8 cellular contexts compared by ENCODE assay signal in genomic region chr6:31901415-31901952, GRCh38. TPM values are rescaled to one million over a fixed set of nuclear protein-coding genes. Genes with fewer than 3 reads are reported as not detected.
DNase-seq lines count a peak whose midpoint lies in the region; TF ChIP-seq lines count a peak whose summit lies in the region.

No MANE protein-coding gene starts in this region.

- H3K27ac ChIP-seq in neural cell (ENCODE audit: low read length) (peak overlapping the region; percentile 71), suprapubic skin (peak overlapping the region; percentile 85)

- no peak for TF ChIP-seq EP300 in neural cell (conservative IDR thresholded peaks at IDR 0.05; ENCODE audit: poor library complexity, severe bottlenecking)
- no peak for TF ChIP-seq EP300 in suprapubic skin (IDR thresholded peaks at IDR 0.05)

- DNase-seq in SIG-M5 treated with dmso at 0.1 percent for 504 hours (lab: John Stamatoyannopoulos, UW; ENCODE audit: unreplicated experiment) = peak; percentile 41
- DNase-seq in SIG-M5 (lab: John Stamatoyannopoulos, UW) = no peak
- DNase-seq in NCI-H774 (lab: John Stamatoyannopoulos, UW) = peak; percentile 36
- DNase-seq in activated effector memory CD4-positive, alpha-beta T cell treated with Interleukin-2 at 50 U/mL for 16 hours = peak; percentile 55
- peak; percentile 47 to 77 for DNase-seq in foreskin fibroblast
- DNase-seq in suprapubic skin (ENCODE audit: low spot score in 2 of 2) = peak in 1 of 2 donors; percentile 84
- no peak for DNase-seq in epidermal melanocyte (ENCODE audit: insufficient read length, low spot score)

- TF ChIP-seq POLR2A in suprapubic skin (IDR thresholded peaks at IDR 0.05) = no peak

- H3K27me3 ChIP-seq in neural cell (ENCODE audit: insufficient read depth, low read depth, low read length) (no peaks in the 10 kb centered on the region), suprapubic skin (no peaks in the 10 kb centered on the region)

- H3K79me2 ChIP-seq in neural cell (replicated peaks; ENCODE audit: insufficient read depth, low read length) = peaks cover 23% of the 10 kb centered on the region

- peaks cover 4% of the 10 kb centered on the region for H3F3A ChIP-seq in neural cell (ENCODE audit: insufficient read depth, low read length, poor library complexity, severe bottlenecking)

- under 1% methylated on average over 28 of the region's 45 CpGs for WGBS in suprapubic skin

- no peaks in the 10 kb centered on the region for H3K9me2 ChIP-seq in neural cell (ENCODE audit: insufficient read depth, low read length)

- H3K4me1 ChIP-seq in suprapubic skin = peaks cover 45% of the 10 kb centered on the region

- no peak for TF ChIP-seq RAD21 in neural cell (conservative IDR thresholded peaks at IDR 0.05)

- peak overlapping the region; percentile 8 for H2AFZ ChIP-seq in neural cell (ENCODE audit: low read depth, low read length)

- peak overlapping the region; percentile 76 for H3K9ac ChIP-seq in neural cell (ENCODE audit: low read length)

- H3K9me3 ChIP-seq in neural cell (ENCODE audit: low read length) (no peaks in the 10 kb centered on the region), suprapubic skin (no peaks in the 10 kb centered on the region)

- H3K4me3 ChIP-seq in foreskin fibroblast (ENCODE audit: low read depth in 1 of 2, low read length in 2 of 2) (peak overlapping the region; percentile 41 to 68), neural cell (ENCODE audit: low read length) (peak overlapping the region; percentile 72), suprapubic skin (peak overlapping the region; percentile 69)

- no peaks in the 10 kb centered on the region for H4K20me1 ChIP-seq in neural cell (ENCODE audit: insufficient read depth)

- H3K4me2 ChIP-seq in neural cell (ENCODE audit: low read length) = peak overlapping the region; percentile 73

- TF ChIP-seq CTCF in foreskin fibroblast (IDR thresholded peaks at IDR 0.05; ENCODE audit: low read depth, low read length) = no peak
- no peak for TF ChIP-seq CTCF in neural cell (IDR thresholded peaks at IDR 0.05; ENCODE audit: poor library complexity, severe bottlenecking)
- TF ChIP-seq CTCF in suprapubic skin (IDR thresholded peaks at IDR 0.05) = no peak

- H3K36me3 ChIP-seq in neural cell (ENCODE audit: insufficient read depth, low read length) = no peaks in the 10 kb centered on the region
- H3K36me3 ChIP-seq in suprapubic skin = no peaks in the 10 kb centered on the region

TF ChIP-seq in neural cell, 6 proteins besides CTCF, POLR2A, EP300 and RAD21:
- TF ChIP-seq, protein P1, sequence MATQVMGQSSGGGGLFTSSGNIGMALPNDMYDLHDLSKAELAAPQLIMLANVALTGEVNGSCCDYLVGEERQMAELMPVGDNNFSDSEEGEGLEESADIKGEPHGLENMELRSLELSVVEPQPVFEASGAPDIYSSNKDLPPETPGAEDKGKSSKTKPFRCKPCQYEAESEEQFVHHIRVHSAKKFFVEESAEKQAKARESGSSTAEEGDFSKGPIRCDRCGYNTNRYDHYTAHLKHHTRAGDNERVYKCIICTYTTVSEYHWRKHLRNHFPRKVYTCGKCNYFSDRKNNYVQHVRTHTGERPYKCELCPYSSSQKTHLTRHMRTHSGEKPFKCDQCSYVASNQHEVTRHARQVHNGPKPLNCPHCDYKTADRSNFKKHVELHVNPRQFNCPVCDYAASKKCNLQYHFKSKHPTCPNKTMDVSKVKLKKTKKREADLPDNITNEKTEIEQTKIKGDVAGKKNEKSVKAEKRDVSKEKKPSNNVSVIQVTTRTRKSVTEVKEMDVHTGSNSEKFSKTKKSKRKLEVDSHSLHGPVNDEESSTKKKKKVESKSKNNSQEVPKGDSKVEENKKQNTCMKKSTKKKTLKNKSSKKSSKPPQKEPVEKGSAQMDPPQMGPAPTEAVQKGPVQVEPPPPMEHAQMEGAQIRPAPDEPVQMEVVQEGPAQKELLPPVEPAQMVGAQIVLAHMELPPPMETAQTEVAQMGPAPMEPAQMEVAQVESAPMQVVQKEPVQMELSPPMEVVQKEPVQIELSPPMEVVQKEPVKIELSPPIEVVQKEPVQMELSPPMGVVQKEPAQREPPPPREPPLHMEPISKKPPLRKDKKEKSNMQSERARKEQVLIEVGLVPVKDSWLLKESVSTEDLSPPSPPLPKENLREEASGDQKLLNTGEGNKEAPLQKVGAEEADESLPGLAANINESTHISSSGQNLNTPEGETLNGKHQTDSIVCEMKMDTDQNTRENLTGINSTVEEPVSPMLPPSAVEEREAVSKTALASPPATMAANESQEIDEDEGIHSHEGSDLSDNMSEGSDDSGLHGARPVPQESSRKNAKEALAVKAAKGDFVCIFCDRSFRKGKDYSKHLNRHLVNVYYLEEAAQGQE (IDR thresholded peaks at IDR 0.05; ENCODE audit: borderline replicate concordance) = no peak
- no peak for TF ChIP-seq SMC3 (conservative IDR thresholded peaks at IDR 0.05; ENCODE audit: poor library complexity)
- TF ChIP-seq TAF1 (IDR thresholded peaks at IDR 0.05; ENCODE audit: low read depth) = no peak
- TF ChIP-seq POLR2AphosphoS5 (IDR thresholded peaks at IDR 0.05) = no peak
- TF ChIP-seq EZH2 (IDR thresholded peaks at IDR 0.05; ENCODE audit: borderline replicate concordance, insufficient read depth, low read length, poor library complexity, severe bottlenecking) = no peak
- TF ChIP-seq MXI1 (conservative IDR thresholded peaks at IDR 0.05; ENCODE audit: poor library complexity, severe bottlenecking) = no peak
TF ChIP-seq in neural cell: peak in this region for 0.

RNA-seq across cellular contexts. Expression of gene ZBTB12, which starts 0.4 kb away (rescaled TPM):
- polyA plus RNA-seq in neural cell = 19.2 and 21.4 TPM in 2 replicates
- polyA minus RNA-seq in neural cell = 28.8 and 36.3 TPM in 2 replicates
- total RNA-seq in suprapubic skin = 1 to 10 TPM in 3 of 4 donors, under 1 TPM in 1; 0.49 to 2.6 (median 1.5) TPM

RNA-seq across cellular contexts. Expression of gene EHMT2, which starts 4.0 kb away (rescaled TPM):
- 102 and 121 TPM in 2 replicates for polyA plus RNA-seq in neural cell
- 114 and 128 TPM in 2 replicates for polyA minus RNA-seq in neural cell
- total RNA-seq in suprapubic skin = 10 to 100 TPM; 38.7 to 48.9 (median 42.9) TPM

RNA-seq across cellular contexts. Expression of gene SLC44A4, which starts 22.7 kb away (rescaled TPM):
- 0.09 and 0.46 TPM in 2 replicates for polyA plus RNA-seq in neural cell
- 0.49 TPM in 1 of 2 replicates, not detected in the other for polyA minus RNA-seq in neural cell
- total RNA-seq in suprapubic skin = 1 to 10 TPM; 1.4 to 7.4 (median 4.1) TPM

RNA-seq across cellular contexts. Expression of gene C2, which starts 26.0 kb away (rescaled TPM):
- 1.2 and 1.5 TPM in 2 replicates for polyA plus RNA-seq in neural cell
- polyA minus RNA-seq in neural cell = 0.49 and 0.93 TPM in 2 replicates
- total RNA-seq in suprapubic skin = 1 to 10 TPM; 2.6 to 6.4 (median 4.1) TPM

RNA-seq across cellular contexts. Expression of gene NEU1, which starts 38.9 kb away (rescaled TPM):
- polyA plus RNA-seq in neural cell = 40.9 and 47.0 TPM in 2 replicates
- polyA minus RNA-seq in neural cell = 25.8 and 26.6 TPM in 2 replicates
- total RNA-seq in suprapubic skin = 10 to 100 TPM; 22.2 to 42.7 (median 39.8) TPM

Comparison
In these comparisons a context has a peak if more than half of its experiments do, and no peak if none do; other contexts are left out.
1. DNase-seq: peak in SIG-M5 treated with dmso at 0.1 percent for 504 hours (single experiment), NCI-H774 (single experiment), activated effector memory CD4-positive, alpha-beta T cell treated with Interleukin-2 at 50 U/mL for 16 hours (single experiment) and foreskin fibroblast (2 of 2); none in SIG-M5 (single experiment) and epidermal melanocyte (single experiment).
2. Peak in every context shown above with its lines, with median percentiles within 50 percentile points of each other: H3K4me3 ChIP-seq.